Comparison of ENCODE assay signal across 9 cellular contexts in genomic region chr5:10552183-10553143, GRCh38. TPM values are rescaled to one million over a fixed set of nuclear protein-coding genes. Genes with fewer than 3 reads are reported as not detected.
DNase-seq lines count a peak whose midpoint lies in the region; ATAC-seq, FAIRE-seq and TF ChIP-seq lines count a peak whose summit lies in the region.
"Had no signal": no experiment of that assay in that cellular context is flagged by ENCODE, and none has a peak within 500 bp of the region (broad histone marks: within the 10 kb centered on the region; RNA-seq: fewer than 3 reads in every experiment).

No MANE protein-coding gene starts in this region.

- H3K9ac ChIP-seq in keratinocyte (ENCODE audit: control insufficient read depth, extremely low read depth, insufficient read depth, low read length): peak overlapping the region; percentile 14

- no peaks in the 10 kb centered on the region for H4K20me1 ChIP-seq in keratinocyte (ENCODE audit: control insufficient read depth, extremely low read depth, insufficient read depth, low read length)

- H3K79me2 ChIP-seq in keratinocyte (ENCODE audit: control insufficient read depth, insufficient read depth, low read length): no peaks in the 10 kb centered on the region
- H3K79me2 ChIP-seq: hepatocyte had no signal

- TF ChIP-seq CTCF in keratinocyte (optimal IDR thresholded peaks at IDR 0.05 in 1 of 3, IDR thresholded peaks at IDR 0.05 in 1 of 3, conservative IDR thresholded peaks at IDR 0.05 in 1 of 3; ENCODE audit: extremely low read depth in 1 of 3, insufficient read depth in 2 of 3, low read length in 3 of 3): no peak
- TF ChIP-seq CTCF in GM20000 (IDR thresholded peaks at IDR 0.05; ENCODE audit: extremely low read depth, missing control alignments): no peak

- peak overlapping the region; percentile 66 for H3K4me2 ChIP-seq in keratinocyte (ENCODE audit: control insufficient read depth, extremely low read depth, insufficient read depth, low read depth, low read length)
- H3K4me2 ChIP-seq: hepatocyte had no signal

- H3K9me3 ChIP-seq in keratinocyte (ENCODE audit: control insufficient read depth, low read depth, low read length): peaks cover 4% of the 10 kb centered on the region

- H3K9me1 ChIP-seq in keratinocyte (ENCODE audit: control insufficient read depth, extremely low read depth, insufficient read depth, low read length): no peaks in the 10 kb centered on the region

- ATAC-seq in GM18498 (IDR thresholded peaks at IDR 0.05; ENCODE audit: unreplicated experiment): peak; percentile 77
- no peak for ATAC-seq in left lobe of liver

- peak overlapping the region; percentile 66 for H2AFZ ChIP-seq in keratinocyte (ENCODE audit: control insufficient read depth, low read length)
- H2AFZ ChIP-seq: hepatocyte had no signal

- peaks cover 45% of the 10 kb centered on the region for H3K4me1 ChIP-seq in keratinocyte (ENCODE audit: control insufficient read depth, extremely low read depth, insufficient read depth, low read length)

- no peak overlapping the region for H3K4me3 ChIP-seq in keratinocyte (ENCODE audit: control insufficient read depth in 2 of 3, extremely low read depth in 1 of 3, insufficient read depth in 2 of 3, low read depth in 1 of 3, low read length in 3 of 3)
- H3K4me3 ChIP-seq: hepatocyte had no signal

- DNase-seq in H4 (ENCODE audit: low spot score) (peak; percentile 80), NOMO-1 treated with dmso at 0.1 percent for 144 hours (lab: John Stamatoyannopoulos, UW; ENCODE audit: unreplicated experiment) (peak; percentile 47), keratinocyte (ENCODE audit: low read depth, low spot score) (peak; percentile 58), NCI-H526 (lab: John Stamatoyannopoulos, UW) (no peak), left lobe of liver (ENCODE audit: low spot score) (no peak), GM20000 (ENCODE audit: low spot score) (no peak)
- DNase-seq in activated CD8-positive, alpha-beta memory T cell treated with anti-CD3 and anti-CD28 coated beads, Interleukin-2, amount 50 U/mL, for 4 hours: no peak

- FAIRE-seq in keratinocyte (lab: Jason Lieb, UNC): no peak

- H3K36me3 ChIP-seq in keratinocyte (ENCODE audit: control insufficient read depth in 2 of 2, extremely low read depth in 1 of 2, insufficient read depth in 2 of 2, low read length in 2 of 2): no peaks in the 10 kb centered on the region

- H3K27ac ChIP-seq in keratinocyte (ENCODE audit: control insufficient read depth, insufficient read depth, low read length): peak overlapping the region; percentile 62

- H3K27me3 ChIP-seq in keratinocyte (ENCODE audit: control insufficient read depth, extremely low read depth, insufficient read depth, low read length): no peaks in the 10 kb centered on the region
- H3K27me3 ChIP-seq: hepatocyte had no signal

- dilution Hi-C loops in keratinocyte (cut with MboI; ENCODE audit: extremely low pct_ligation_motif_present, low sequenced_read_pairs): no loop called here

RNA-seq across cellular contexts. Expression of gene ANKRD33B, which starts 11.4 kb away (rescaled TPM):
- 1.1 and 1.3 TPM in 2 replicates for total RNA-seq in H4 (2014; rRNA removed; shearing (Covaris generic))
- 0.97 to 2.0 TPM (median 1.9 TPM) in 3 replicates for polyA plus RNA-seq in keratinocyte
- 0.46 TPM for polyA plus RNA-seq in keratinocyte (2011; ENCODE audit: low read depth)
- polyA plus RNA-seq in keratinocyte (2011; cell fraction: cytosol; rRNA removed): 1.2 and 1.4 TPM in 2 replicates
- polyA plus RNA-seq in keratinocyte (2011; cell fraction: nucleus; rRNA removed): 3.9 and 4.2 TPM in 2 replicates
- polyA plus RNA-seq in keratinocyte (2012; ENCODE audit: low replicate concordance): 0.82 and 2.5 TPM in 2 replicates
- 3.3 to 7.7 TPM (median 6.4 TPM) in 3 replicates for polyA minus RNA-seq in keratinocyte
- polyA minus RNA-seq in keratinocyte (2011; cell fraction: cytosol; rRNA and poly(A)+ RNA removed): 4.0 TPM
- 6.0 and 8.5 TPM in 2 replicates for polyA minus RNA-seq in keratinocyte (2011; cell fraction: nucleus; rRNA and poly(A)+ RNA removed)
- 0.45 TPM for total RNA-seq in left lobe of liver

Comparison
In these comparisons a context has a peak if more than half of its experiments do, and no peak if none do; other contexts are left out.
1. DNase-seq: peak in H4 (single experiment), NOMO-1 treated with dmso at 0.1 percent for 144 hours (single experiment) and keratinocyte (single experiment); none in NCI-H526 (0 of 2), left lobe of liver (single experiment), activated CD8-positive, alpha-beta memory T cell treated with anti-CD3 and anti-CD28 coated beads, Interleukin-2, amount 50 U/mL, for 4 hours (single experiment) and GM20000 (single experiment).